Comparison of ENCODE assay signal across 13 cellular contexts in genomic region chr1:204357551-204357950, GRCh38. TPM values are rescaled to one million over a fixed set of nuclear protein-coding genes. Genes with fewer than 3 reads are reported as not detected.
DNase-seq lines count a peak whose midpoint lies in the region; ATAC-seq and FAIRE-seq lines count a peak whose summit lies in the region.
"Had no signal": no experiment of that assay in that cellular context is flagged by ENCODE, and none has a peak within 500 bp of the region (broad histone marks: within the 10 kb centered on the region; RNA-seq: fewer than 3 reads in every experiment).

No MANE protein-coding gene starts in this region.

- H3K27me3 ChIP-seq in mesenchymal stem cell (ENCODE audit: control insufficient read depth in 1 of 2, insufficient read depth in 1 of 2, low read length in 2 of 2) = peaks cover 54 to 66% of the 10 kb centered on the region in 2 experiments

- H3K9me3 Mint-ChIP-seq in activated T-cell treated with anti-CD3 and anti-CD28 coated beads, Interleukin-2, amount 50 U/mL, for 72 hours = no peaks in the 10 kb centered on the region
- H3K9me3 Mint-ChIP-seq: T-helper 2 cell treated with Interferon-gamma antibody and Interleukin-4, amounts not matched to agents 5 μg/mL and 100 μg/mL, for 36 hours had no signal

- no peaks in the 10 kb centered on the region for H3K36me3 Mint-ChIP-seq in activated T-cell treated with anti-CD3 and anti-CD28 coated beads, Interleukin-2, amount 50 U/mL, for 72 hours (ENCODE audit: insufficient read depth in 2 of 2)

- H2AFZ ChIP-seq in mesenchymal stem cell (ENCODE audit: low read depth, low read length) = no peak overlapping the region

- H2BK120ac ChIP-seq in mesenchymal stem cell (ENCODE audit: low read depth, low read length) = no peak overlapping the region

- H3K27ac ChIP-seq in cingulate gyrus (ENCODE audit: low read depth, low read length) (peak overlapping the region; percentile 90), mesenchymal stem cell (ENCODE audit: low read length, poor library complexity, severe bottlenecking) (no peak overlapping the region)

- H3K36me3 ChIP-seq in mesenchymal stem cell (ENCODE audit: control insufficient read depth in 1 of 2, insufficient read depth in 2 of 2, low read depth in 1 of 2, low read length in 2 of 2) = no peaks in the 10 kb centered on the region

- no peak overlapping the region for H2AK5ac ChIP-seq in mesenchymal stem cell (ENCODE audit: low read length, severe bottlenecking)

- peaks cover 14% of the 10 kb centered on the region for H3K27me3 Mint-ChIP-seq in activated T-cell treated with anti-CD3 and anti-CD28 coated beads, Interleukin-2, amount 50 U/mL, for 72 hours (ENCODE audit: low read depth)

- peak overlapping the region in 1 of 2 experiments; percentile 40 for H3K4me3 ChIP-seq in mesenchymal stem cell (ENCODE audit: insufficient read depth in 1 of 2, low read depth in 1 of 2, low read length in 2 of 2)

- H3K4ac ChIP-seq in mesenchymal stem cell (ENCODE audit: low read depth in 1 of 2, low read length in 2 of 2) = peak overlapping the region in 1 of 2 experiments; percentile 44

- peak; percentile 75 for DNase-seq in Ammon's horn (ENCODE audit: low spot score)
- DNase-seq in NCI-H1694 (lab: John Stamatoyannopoulos, UW) = peak; percentile 82
- DNase-seq in mesenchymal stem cell = no peak
- DNase-seq in activated T-cell treated with anti-CD3 and anti-CD28 coated beads, Interleukin-2, amount 50 U/mL, for 72 hours = no peak
- no peak for DNase-seq in AML-193 (lab: John Stamatoyannopoulos, UW)
- DNase-seq in GM19239 (ENCODE audit: insufficient read length, low spot score) = no peak
- DNase-seq: central memory CD4-positive, alpha-beta T cell; Karpas-422 had no signal

- no peaks in the 10 kb centered on the region for H3K9me3 ChIP-seq in mesenchymal stem cell (ENCODE audit: control insufficient read depth, low read length)

- H3K4me1 Mint-ChIP-seq in activated T-cell treated with anti-CD3 and anti-CD28 coated beads, Interleukin-2, amount 50 U/mL, for 72 hours (ENCODE audit: low read depth) = peaks cover 8% of the 10 kb centered on the region

- H3K4me3 Mint-ChIP-seq in activated T-cell treated with anti-CD3 and anti-CD28 coated beads, Interleukin-2, amount 50 U/mL, for 72 hours = no peak overlapping the region
- H3K4me3 Mint-ChIP-seq: T-helper 2 cell treated with Interferon-gamma antibody and Interleukin-4, amounts not matched to agents 5 μg/mL and 100 μg/mL, for 36 hours had no signal

- peak overlapping the region in 1 of 2 experiments; percentile 64 for H3K18ac ChIP-seq in mesenchymal stem cell (ENCODE audit: low read depth in 1 of 2, low read length in 2 of 2)

- ATAC-seq in activated T-cell treated with anti-CD3 and anti-CD28 coated beads, Interleukin-2, amount 50 U/mL, for 72 hours (replicated peaks in 1 of 2) = no peak
- ATAC-seq in HG03432 (IDR thresholded peaks at IDR 0.05; ENCODE audit: unreplicated experiment) = no peak

- H4K8ac ChIP-seq in mesenchymal stem cell (ENCODE audit: low read length) = peak overlapping the region; percentile 0

- H2BK5ac ChIP-seq in mesenchymal stem cell (ENCODE audit: low read depth, low read length, poor library complexity, severe bottlenecking) = no peak overlapping the region

- 76% methylated on average over 14 of the region's 14 CpGs for WGBS in mesenchymal stem cell

- peak overlapping the region in 1 of 2 experiments; percentile 74 for H2BK12ac ChIP-seq in mesenchymal stem cell (ENCODE audit: low read length in 2 of 2)

- H3K79me1 ChIP-seq in mesenchymal stem cell (replicated peaks; ENCODE audit: low read length, poor library complexity, severe bottlenecking) = no peaks in the 10 kb centered on the region

- no peak overlapping the region for H3K23ac ChIP-seq in mesenchymal stem cell (ENCODE audit: low read length in 2 of 2)

- no peak overlapping the region for H3K27ac Mint-ChIP-seq in activated T-cell treated with anti-CD3 and anti-CD28 coated beads, Interleukin-2, amount 50 U/mL, for 72 hours
- H3K27ac Mint-ChIP-seq: T-helper 2 cell treated with Interferon-gamma antibody and Interleukin-4, amounts not matched to agents 5 μg/mL and 100 μg/mL, for 36 hours had no signal

- no peak overlapping the region for H4K91ac ChIP-seq in mesenchymal stem cell (ENCODE audit: low read length)

- H3K4me2 ChIP-seq in mesenchymal stem cell (ENCODE audit: low read length, poor library complexity, severe bottlenecking) = no peak overlapping the region

- H3K9ac ChIP-seq in mesenchymal stem cell (ENCODE audit: low read length) = peak overlapping the region; percentile 35

- FAIRE-seq in GM19239 (lab: Jason Lieb, UNC) = no peak
- FAIRE-seq: G401.6, urothelium cell line had no signal

- no peak overlapping the region for H2BK15ac ChIP-seq in mesenchymal stem cell (ENCODE audit: low read depth, poor library complexity, severe bottlenecking)

- no peak overlapping the region for H3K14ac ChIP-seq in mesenchymal stem cell (ENCODE audit: low read length in 2 of 2)

- H3K4me1 ChIP-seq in mesenchymal stem cell (ENCODE audit: control insufficient read depth, insufficient read depth, low read depth, low read length) = peaks cover 6% of the 10 kb centered on the region

RNA-seq across cellular contexts. Expression of gene PLEKHA6, which starts 2.2 kb away (rescaled TPM):
- polyA plus RNA-seq in mesenchymal stem cell (2013, experiment 1 of 2) = 4.0 TPM
- 4.8 TPM for polyA plus RNA-seq in mesenchymal stem cell (2013, experiment 2 of 2)
- total RNA-seq in activated T-cell treated with anti-CD3 and anti-CD28 coated beads, Interleukin-2, amount 50 U/mL, for 72 hours = 1 to 10 TPM in 1 of 2 donors, under 1 TPM in 1; 0.31 to 3.4 TPM

RNA-seq across cellular contexts. Expression of gene PPP1R15B, which starts 54.1 kb away (rescaled TPM):
- 19.9 TPM for polyA plus RNA-seq in mesenchymal stem cell (2013, experiment 1 of 2)
- polyA plus RNA-seq in mesenchymal stem cell (2013, experiment 2 of 2) = 19.0 TPM
- 10 to 100 TPM; 82.9 to 94.2 TPM for total RNA-seq in activated T-cell treated with anti-CD3 and anti-CD28 coated beads, Interleukin-2, amount 50 U/mL, for 72 hours

Comparison
In these comparisons a context has a peak if more than half of its experiments do, and no peak if none do; other contexts are left out.
1. DNase-seq: peak in Ammon's horn (single experiment) and NCI-H1694 (single experiment); none in mesenchymal stem cell (single experiment), activated T-cell treated with anti-CD3 and anti-CD28 coated beads, Interleukin-2, amount 50 U/mL, for 72 hours (0 of 2), AML-193 (0 of 2) and GM19239 (single experiment).